Comparison of ENCODE assay signal across 9 cellular contexts in genomic region chr22:39309881-39310714, GRCh38. TPM values are rescaled to one million over a fixed set of nuclear protein-coding genes. Genes with fewer than 3 reads are reported as not detected.
DNase-seq lines count a peak whose midpoint lies in the region; TF ChIP-seq lines count a peak whose summit lies in the region.
"Had no signal": no experiment of that assay in that cellular context is flagged by ENCODE, and none has a peak within 500 bp of the region (broad histone marks: within the 10 kb centered on the region; RNA-seq: fewer than 3 reads in every experiment).

No MANE protein-coding gene starts in this region.

- H3K4me1 ChIP-seq in left ventricle myocardium inferior (peaks cover 78% of the 10 kb centered on the region), uterus (peaks cover 0 to 10% of the 10 kb centered on the region in 2 donors)

- H3K9me3 ChIP-seq in left ventricle myocardium inferior (replicated peaks) (no peaks in the 10 kb centered on the region), SK-N-MC (ENCODE audit: low read depth, low read length) (no peaks in the 10 kb centered on the region), uterus (no peaks in the 10 kb centered on the region)
- H3K9me3 ChIP-seq: thoracic aorta had no signal

- TF ChIP-seq CTCF in left ventricle myocardium inferior (IDR thresholded peaks at IDR 0.05; ENCODE audit: borderline replicate concordance) (no peak), fibroblast of villous mesenchyme (IDR thresholded peaks at IDR 0.05; ENCODE audit: insufficient read depth, low read depth, low read length) (no peak), uterus (IDR thresholded peaks at IDR 0.05) (no peak)

- H3K9ac ChIP-seq in SK-N-MC (ENCODE audit: insufficient read length) = no peak overlapping the region

- H3K4me3 ChIP-seq in left ventricle myocardium inferior (no peak overlapping the region), SK-N-MC (no peak overlapping the region), fibroblast of villous mesenchyme (ENCODE audit: low read depth, low read length) (no peak overlapping the region), uterus (no peak overlapping the region)
- H3K4me3 ChIP-seq: thoracic aorta had no signal

- no peak for TF ChIP-seq POLR2A in uterus (IDR thresholded peaks at IDR 0.05)

- H3K27me3 ChIP-seq in left ventricle myocardium inferior (ENCODE audit: low read depth) = no peaks in the 10 kb centered on the region
- H3K27me3 ChIP-seq in uterus = no peaks in the 10 kb centered on the region

- intact Hi-C loops in left ventricle myocardium inferior (cut with micrococcal nuclease) = loop anchor here (5.0 to 10.0 kb wide), 2 partner anchors 75 to 138 kb away; no protein-coding TSS in a partner anchor
- intact Hi-C loops in cardiac septum (cut with DNase I) = loop anchor here (5.0 to 10.0 kb wide), 2 partner anchors 73 to 295 kb away; partner anchors contain the start of gene APOBEC3C
- intact Hi-C loops in uterus (cut with DNase I; ENCODE audit: low total_unique reads) = loop anchor here (2.0 kb wide), 1 partner anchor 139 kb away; no protein-coding TSS in a partner anchor

- H3K27ac ChIP-seq in left ventricle myocardium inferior (replicated peaks) (peak overlapping the region; percentile 67), SK-N-MC (peak overlapping the region; percentile 48), uterus (peak overlapping the region; percentile 83 to 84)

- H3K36me3 ChIP-seq in left ventricle myocardium inferior (peaks cover 37% of the 10 kb centered on the region), SK-N-MC (ENCODE audit: insufficient read depth, low read length) (peaks cover 37% of the 10 kb centered on the region), uterus (no peaks in the 10 kb centered on the region)

- DNase-seq in left ventricle myocardium inferior = no peak
- no peak for DNase-seq in cardiac septum (ENCODE audit: low spot score)
- DNase-seq in SK-N-MC (ENCODE audit: low read depth, low spot score) = no peak
- peak; percentile 54 for DNase-seq in fibroblast of villous mesenchyme (ENCODE audit: low read depth)
- no peak for DNase-seq in uterus
- no peak for DNase-seq in LoVo (ENCODE audit: low spot score)
- DNase-seq in NCI-H345 (lab: John Stamatoyannopoulos, UW) = no peak
- DNase-seq in SW480 (ENCODE audit: low spot score) = no peak

RNA-seq across cellular contexts. Expression of gene RPL3, which starts 9.3 kb away (rescaled TPM):
- 325 TPM for total RNA-seq in left ventricle myocardium inferior
- 317 TPM for total RNA-seq in cardiac septum
- total RNA-seq in fibroblast of villous mesenchyme = 1,795 and 1,805 TPM in 2 replicates
- 1,000 to 10,000 TPM; 1,498 to 2,840 (median 2,333) TPM for total RNA-seq in uterus

RNA-seq across cellular contexts. Expression of gene SYNGR1, which starts 39.7 kb away (rescaled TPM):
- total RNA-seq in left ventricle myocardium inferior (37.7 TPM), cardiac septum (41.1 TPM), fibroblast of villous mesenchyme (8.6 and 12.2 TPM in 2 replicates), uterus (10 to 100 TPM; 12.9 to 57.9 (median 35.4) TPM)
